8 cellular contexts compared by ENCODE assay signal in genomic region chr7:91557789-91558396, GRCh38.
DNase-seq lines count a peak whose midpoint lies in the region; ATAC-seq, FAIRE-seq and TF ChIP-seq lines count a peak whose summit lies in the region.

No MANE protein-coding gene starts in this region.

- in situ Hi-C loops in GM13977 (cut with MboI; ENCODE audit: low pct_unique_long_range_greater_than_20kb, low sequenced_read_pairs, unreplicated experiment) = no loop called here

- no peaks in the 10 kb centered on the region for H3K27me3 ChIP-seq in kidney epithelial cell (ENCODE audit: control insufficient read depth, insufficient read depth, low read length)
- H3K27me3 ChIP-seq in body of pancreas = no peaks in the 10 kb centered on the region

- peak; percentile 37 for DNase-seq in GM13977 (ENCODE audit: low spot score)
- peak; percentile 30 for DNase-seq in H54 (ENCODE audit: insufficient read length, low spot score)
- DNase-seq in LoVo (ENCODE audit: low spot score) = peak; percentile 78
- DNase-seq in kidney epithelial cell (ENCODE audit: low read depth) = peak; percentile 87
- DNase-seq in hepatic stellate cell (ENCODE audit: low spot score) = no peak
- no peak for DNase-seq in body of pancreas
- DNase-seq in retina = no peak
- DNase-seq in activated CD4-positive, alpha-beta T cell treated with anti-CD3 and anti-CD28 coated beads for 4 hours = no peak

- H3K4me1 ChIP-seq in body of pancreas = no peaks in the 10 kb centered on the region

- intact Hi-C loops in body of pancreas (cut with DNase I) = no loop called here

- H3K4me3 ChIP-seq in kidney epithelial cell (ENCODE audit: low read depth, low read length) = no peak overlapping the region
- H3K4me3 ChIP-seq in body of pancreas = no peak overlapping the region

- H3K36me3 ChIP-seq in kidney epithelial cell (ENCODE audit: control insufficient read depth, insufficient read depth, low read length) (no peaks in the 10 kb centered on the region), body of pancreas (replicated peaks in 1 of 2; ENCODE audit: insufficient read depth in 1 of 2, low read depth in 2 of 2) (no peaks in the 10 kb centered on the region)

- 52 to 63% methylated on average over 8 of the region's 8 CpGs for WGBS in body of pancreas, 2 donors

- no peak for ATAC-seq in body of pancreas

- no peak for FAIRE-seq in H54 (lab: Jason Lieb, UNC)

- H3K27ac ChIP-seq in body of pancreas = no peak overlapping the region

- TF ChIP-seq CTCF in GM13977 (IDR thresholded peaks at IDR 0.05; ENCODE audit: extremely low read depth, insufficient read depth, missing control alignments) (no peak), kidney epithelial cell (IDR thresholded peaks at IDR 0.05; ENCODE audit: insufficient read depth, low read length, poor library complexity, severe bottlenecking) (no peak), body of pancreas (IDR thresholded peaks at IDR 0.05) (no peak)

- no peaks in the 10 kb centered on the region for H3K9me3 ChIP-seq in body of pancreas

- TF ChIP-seq POLR2A in H54 (IDR thresholded peaks at IDR 0.05; ENCODE audit: low read depth, low read length) (no peak), body of pancreas (IDR thresholded peaks at IDR 0.05) (no peak)

Comparison
In these comparisons a context has a peak if more than half of its experiments do, and no peak if none do; other contexts are left out.
1. DNase-seq: peak in GM13977 (single experiment), H54 (single experiment), LoVo (single experiment) and kidney epithelial cell (single experiment); none in hepatic stellate cell (single experiment), body of pancreas (0 of 4), retina (single experiment) and activated CD4-positive, alpha-beta T cell treated with anti-CD3 and anti-CD28 coated beads for 4 hours (0 of 2).